Comparison of ENCODE assay signal across 8 cellular contexts in the genomic region with DNA sequence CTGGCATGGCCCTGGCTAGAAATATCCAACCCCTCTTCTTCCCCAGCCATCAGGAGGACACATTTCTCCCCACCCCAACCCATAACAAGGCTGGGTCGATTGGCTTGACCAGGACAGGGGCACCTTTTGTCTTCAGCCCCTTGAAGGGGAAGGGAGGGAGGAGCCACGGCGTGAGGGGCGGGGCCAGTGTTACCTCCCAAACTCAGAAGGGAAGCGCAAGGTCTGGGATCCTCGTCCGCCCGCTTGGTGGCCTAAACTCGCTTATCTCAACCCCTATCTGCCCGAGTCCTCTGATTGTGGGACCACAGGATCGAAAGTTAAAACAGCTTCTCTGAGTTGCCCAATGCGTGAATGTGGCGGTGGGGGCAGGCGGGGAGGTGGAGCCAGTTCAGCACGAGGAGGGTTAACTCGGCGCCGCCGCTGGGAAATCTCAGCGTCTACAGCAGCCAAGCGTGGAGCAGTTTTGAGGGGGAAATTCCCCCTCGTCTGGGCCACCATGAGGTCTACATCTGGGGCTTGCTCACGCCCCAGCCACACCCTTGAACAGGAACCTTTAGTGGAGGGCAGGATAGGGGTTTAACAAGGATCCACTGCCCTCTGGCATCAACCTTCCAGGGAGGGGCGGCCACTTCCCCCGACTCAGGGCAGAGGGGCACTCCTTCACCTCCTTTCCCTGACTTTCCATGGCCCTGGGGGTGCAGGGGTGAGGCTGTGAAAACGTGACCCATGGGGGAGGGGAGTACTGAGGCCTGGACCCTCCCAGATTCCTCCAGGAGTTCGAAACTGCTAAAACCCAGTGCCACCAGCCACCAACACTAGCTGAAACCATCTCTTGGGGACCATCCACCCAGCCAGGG. TPM values are rescaled to one million over a fixed set of nuclear protein-coding genes. Genes with fewer than 3 reads are reported as not detected.
DNase-seq lines count a peak whose midpoint lies in the region; ATAC-seq lines count a peak whose summit lies in the region.
"Had no signal": no experiment of that assay in that cellular context is flagged by ENCODE, and none has a peak within 500 bp of the region (broad histone marks: within the 10 kb centered on the region; RNA-seq: fewer than 3 reads in every experiment).

No MANE protein-coding gene starts in this region.

- peak overlapping the region; percentile 76 for H3K4me3 ChIP-seq in skeletal muscle cell (ENCODE audit: low read depth, low read length)

- H3K36me3 Mint-ChIP-seq in activated naive CD4-positive, alpha-beta T cell treated with anti-CD3 and anti-CD28 coated beads, Interleukin-2, amount 50 U/mL, for 24 hours, result peaks cover 10% of the 10 kb centered on the region

- H3K27ac Mint-ChIP-seq in activated naive CD4-positive, alpha-beta T cell treated with anti-CD3 and anti-CD28 coated beads, Interleukin-2, amount 50 U/mL, for 24 hours, result peak overlapping the region; percentile 95

- no peaks in the 10 kb centered on the region for H3K27me3 Mint-ChIP-seq in activated naive CD4-positive, alpha-beta T cell treated with anti-CD3 and anti-CD28 coated beads, Interleukin-2, amount 50 U/mL, for 24 hours

- peak overlapping the region; percentile 92 for H3K4me3 Mint-ChIP-seq in activated naive CD4-positive, alpha-beta T cell treated with anti-CD3 and anti-CD28 coated beads, Interleukin-2, amount 50 U/mL, for 24 hours

- H3K4me1 Mint-ChIP-seq in activated naive CD4-positive, alpha-beta T cell treated with anti-CD3 and anti-CD28 coated beads, Interleukin-2, amount 50 U/mL, for 24 hours, result peaks cover 48% of the 10 kb centered on the region

- intact Hi-C loops in left ventricle myocardium superior (cut with micrococcal nuclease), result no loop called here

- ATAC-seq in GM18861 (IDR thresholded peaks at IDR 0.05; ENCODE audit: unreplicated experiment) (peak; percentile 43), HG03064 (IDR thresholded peaks at IDR 0.05; ENCODE audit: low read depth, unreplicated experiment) (peak; percentile 48), left ventricle myocardium superior (peak; percentile 40)

- H3K9me3 Mint-ChIP-seq in activated naive CD4-positive, alpha-beta T cell treated with anti-CD3 and anti-CD28 coated beads, Interleukin-2, amount 50 U/mL, for 24 hours, result no peaks in the 10 kb centered on the region

- DNase-seq in SIG-M5 (lab: John Stamatoyannopoulos, UW) (peak; percentile 50), left ventricle myocardium superior (peak; percentile 84), skeletal muscle cell (ENCODE audit: low read depth) (no peak), hippocampal formation (lab: John Stamatoyannopoulos, UW) (no peak)

RNA-seq across cellular contexts. Expression of a gene that starts 0.7 kb away (rescaled TPM):
- total RNA-seq in left ventricle myocardium superior, result 46.1 TPM

RNA-seq across cellular contexts. Expression of a gene that starts 17.9 kb away (rescaled TPM):
- total RNA-seq in left ventricle myocardium superior, result 108 TPM

RNA-seq across cellular contexts. Expression of a gene that starts 21.5 kb away (rescaled TPM):
- 10.9 TPM for total RNA-seq in left ventricle myocardium superior

RNA-seq across cellular contexts. Expression of a gene that starts 31.8 kb away (rescaled TPM):
- 3.7 TPM for total RNA-seq in left ventricle myocardium superior

RNA-seq across cellular contexts. Expression of a gene that starts 37.0 kb away (rescaled TPM):
- not detected for total RNA-seq in left ventricle myocardium superior
- total RNA-seq: subcutaneous adipose tissue had no signal

Comparison
In these comparisons a context has a peak if more than half of its experiments do, and no peak if none do; other contexts are left out.
1. DNase-seq: peak in SIG-M5 (single experiment) and left ventricle myocardium superior (single experiment); none in skeletal muscle cell (single experiment) and hippocampal formation (0 of 2).
2. Peak in every context shown above with its lines, with median percentiles within 50 percentile points of each other: ATAC-seq.